In genomic region chr12:107238276-107238675, GRCh38 we compare ENCODE assay signal across 15 cellular contexts.
"Had no signal": no experiment of that assay in that cellular context is flagged by ENCODE, and none has a peak within 500 bp of the region (broad histone marks: within the 10 kb centered on the region; RNA-seq: fewer than 3 reads in every experiment).

No MANE protein-coding gene starts in this region.

- H3K4me3 ChIP-seq: lung, testis, upper lobe of right lung had no signal

- H3K4me1 ChIP-seq: testis, upper lobe of right lung had no signal

- H3K36me3 ChIP-seq: upper lobe of right lung had no signal

- H3K79me2 ChIP-seq: parathyroid adenoma had no signal

- H3K9ac ChIP-seq: parathyroid adenoma had no signal

- H2AFZ ChIP-seq: parathyroid adenoma had no signal

- H3K9me3 ChIP-seq: testis, upper lobe of right lung had no signal

- H3K27me3 ChIP-seq: testis had no signal

- H3K27ac ChIP-seq: parathyroid adenoma, testis, upper lobe of right lung had no signal

- DNase-seq: activated B cell treated with CpG ODN at 0.5 μM for 24 hours; activated CD4-positive, alpha-beta T cell treated with anti-CD3 and anti-CD28 coated beads, Interleukin-2, amount 10 ng/mL, durations not matched to agents 7 days and 5 days; activated naive CD4-positive, alpha-beta T cell treated with anti-CD3 and anti-CD28 coated beads for 36 hours; activated T-cell treated with anti-CD3 and anti-CD28 coated beads for 4 hours; hippocampal formation; left cardiac atrium; naive B cell; stimulated activated CD4-positive, alpha-beta T cell treated with anti-CD3 and anti-CD28 coated beads, Interleukin-4, amount 100 ng/mL, for 1 hour; stimulated activated CD8-positive, alpha-beta memory T cell treated with anti-CD3 and anti-CD28 coated beads, Interleukin-4, amount 100 ng/mL, for 48 hours; stimulated activated naive CD8-positive, alpha-beta T cell treated with anti-CD3 and anti-CD28 coated beads, Interleukin-15, Interleukin-2, amounts not matched to agents 100 U/mL and 50 U/mL, for 24 hours; T-helper 17 cell; testis; upper lobe of right lung had no signal
